1 cellular context compared by ENCODE assay signal in the genomic region with DNA sequence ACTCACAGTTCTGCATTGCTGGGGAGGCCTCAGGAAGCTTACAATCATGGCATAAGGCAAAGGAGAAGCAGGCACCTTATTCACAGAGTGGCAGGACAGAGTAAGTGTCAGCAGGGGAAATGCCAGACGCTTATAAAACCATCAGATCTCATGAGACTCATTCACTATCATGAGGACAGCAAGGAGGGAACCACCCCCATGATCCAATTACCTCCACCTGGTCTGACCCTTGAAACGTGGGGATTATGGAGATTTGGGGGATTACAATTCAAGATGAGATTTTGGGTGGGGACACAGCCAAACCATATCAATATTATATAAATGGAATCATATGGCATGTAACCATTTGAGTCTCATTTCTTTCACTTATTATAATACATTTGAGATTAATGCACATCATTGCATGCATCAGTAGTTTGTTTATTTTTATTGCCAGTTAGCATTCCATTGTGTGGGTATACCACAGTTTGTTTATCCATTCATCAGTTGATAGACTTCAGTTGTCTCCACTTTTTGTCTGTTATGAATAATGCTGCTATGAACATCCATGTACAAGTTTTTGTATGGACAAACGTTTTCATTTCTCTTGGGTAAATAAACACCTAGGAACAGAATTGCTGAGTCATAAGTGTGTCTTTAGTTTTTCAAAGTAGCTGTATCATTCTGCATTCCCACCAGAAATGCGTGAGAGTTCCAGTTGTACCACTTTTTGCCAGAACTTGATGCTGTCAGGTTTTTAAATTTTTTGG.
TF ChIP-seq lines count a peak whose summit lies in the region.

No MANE protein-coding gene starts in this region.

TF ChIP-seq in K562, 482 proteins besides CTCF, POLR2A, EP300 and RAD21 (continued from another document):
- TF ChIP-seq, protein P1, sequence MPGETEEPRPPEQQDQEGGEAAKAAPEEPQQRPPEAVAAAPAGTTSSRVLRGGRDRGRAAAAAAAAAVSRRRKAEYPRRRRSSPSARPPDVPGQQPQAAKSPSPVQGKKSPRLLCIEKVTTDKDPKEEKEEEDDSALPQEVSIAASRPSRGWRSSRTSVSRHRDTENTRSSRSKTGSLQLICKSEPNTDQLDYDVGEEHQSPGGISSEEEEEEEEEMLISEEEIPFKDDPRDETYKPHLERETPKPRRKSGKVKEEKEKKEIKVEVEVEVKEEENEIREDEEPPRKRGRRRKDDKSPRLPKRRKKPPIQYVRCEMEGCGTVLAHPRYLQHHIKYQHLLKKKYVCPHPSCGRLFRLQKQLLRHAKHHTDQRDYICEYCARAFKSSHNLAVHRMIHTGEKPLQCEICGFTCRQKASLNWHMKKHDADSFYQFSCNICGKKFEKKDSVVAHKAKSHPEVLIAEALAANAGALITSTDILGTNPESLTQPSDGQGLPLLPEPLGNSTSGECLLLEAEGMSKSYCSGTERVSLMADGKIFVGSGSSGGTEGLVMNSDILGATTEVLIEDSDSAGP (CRISPR knock-in tag; IDR thresholded peaks at IDR 0.05), result no peak
